In genomic region chr7:101244385-101245146, GRCh38 we compare ENCODE assay signal across 1 cellular context.
A peak's percentile ranks its signal among the peaks of the same experiment; 100 is the strongest.
TF ChIP-seq lines count a peak whose summit lies in the region.

Gene FIS1, minus strand, starts transcription at chr7:101245081. Its CDS starts 77 bp downstream, at chr7:101245004.

TF ChIP-seq in SK-N-SH, 30 proteins besides CTCF, POLR2A, EP300 and RAD21 (continued from another document):
- no peak for TF ChIP-seq IRF3 (IDR thresholded peaks at IDR 0.05; ENCODE audit: low read depth, low read length)
- TF ChIP-seq ZBTB33 (IDR thresholded peaks at IDR 0.05; ENCODE audit: borderline replicate concordance, low read depth): 0 out of 2 replicates have a peak, but pooled peaks have one; percentile 50
- TF ChIP-seq USF2 (IDR thresholded peaks at IDR 0.05; ENCODE audit: borderline replicate concordance, low read depth, low read length): no peak
- no peak for TF ChIP-seq FOXM1 (IDR thresholded peaks at IDR 0.05; ENCODE audit: low read depth)
- peak; percentile 78; the same call in 1 of the 2 replicates for TF ChIP-seq YY1 (IDR thresholded peaks at IDR 0.05; ENCODE audit: low read depth)
- no peak for TF ChIP-seq FOSL2 (IDR thresholded peaks at IDR 0.05; ENCODE audit: borderline replicate concordance, low read depth)
- TF ChIP-seq FOXJ3 (CRISPR knock-in tag; IDR thresholded peaks at IDR 0.05): 0 out of 2 replicates have a peak, but pooled peaks have one; percentile 39
- TF ChIP-seq MEF2A (IDR thresholded peaks at IDR 0.05; ENCODE audit: borderline replicate concordance, low read depth): no peak
- TF ChIP-seq EZH2phosphoT487 (IDR thresholded peaks at IDR 0.05; ENCODE audit: borderline replicate concordance, low read depth): no peak
- TF ChIP-seq NRF1 (IDR thresholded peaks at IDR 0.05; ENCODE audit: low read depth, low read length): no peak
- TF ChIP-seq SIN3A (IDR thresholded peaks at IDR 0.05; ENCODE audit: borderline replicate concordance, low read depth, low read length): peak; percentile 99
- peak; percentile 91 for TF ChIP-seq MAX (IDR thresholded peaks at IDR 0.05; ENCODE audit: low read depth)
- TF ChIP-seq MXI1 (IDR thresholded peaks at IDR 0.05; ENCODE audit: low read depth, low read length): peak; percentile 98
- peak; percentile 67 for TF ChIP-seq ELF1 (IDR thresholded peaks at IDR 0.05)
- no peak for TF ChIP-seq JUND (IDR thresholded peaks at IDR 0.05)
- TF ChIP-seq TEAD4 (IDR thresholded peaks at IDR 0.05; ENCODE audit: borderline replicate concordance, insufficient read depth): no peak
- no peak; the same call in 1 of the 2 replicates for TF ChIP-seq NFIC (IDR thresholded peaks at IDR 0.05; ENCODE audit: borderline replicate concordance)
- no peak for TF ChIP-seq RXRA (IDR thresholded peaks at IDR 0.05; ENCODE audit: borderline replicate concordance, low read depth)
- peak; percentile 94 for TF ChIP-seq POLR2AphosphoS5 (IDR thresholded peaks at IDR 0.05; ENCODE audit: low read depth, low read length)
- TF ChIP-seq TAF1 (IDR thresholded peaks at IDR 0.05; ENCODE audit: borderline replicate concordance, low read depth, low read length): peak; percentile 61; the same call in 1 of the 2 replicates
- TF ChIP-seq RFX5 (IDR thresholded peaks at IDR 0.05; ENCODE audit: low read length): no peak
- 0 out of 2 replicates have a peak, but pooled peaks have one; percentile 83 for TF ChIP-seq SMC3 (IDR thresholded peaks at IDR 0.05; ENCODE audit: low read depth, low read length)
- TF ChIP-seq TCF12 (IDR thresholded peaks at IDR 0.05): no peak
- peak; percentile 3; the same call in 1 of the 2 replicates for TF ChIP-seq RCOR1 (IDR thresholded peaks at IDR 0.05; ENCODE audit: low read length)
TF ChIP-seq in SK-N-SH: peak in this region for 16.
